20 cellular contexts compared by ENCODE assay signal in genomic region chr2:86673011-86673410, GRCh38.
"Had no signal": no experiment of that assay in that cellular context is flagged by ENCODE, and none has a peak within 500 bp of the region (broad histone marks: within the 10 kb centered on the region; RNA-seq: fewer than 3 reads in every experiment).

No MANE protein-coding gene starts in this region.

- H3K4me1 Mint-ChIP-seq: immature natural killer cell had no signal

- H3K36me3 ChIP-seq: esophagus muscularis mucosa, gastroesophageal sphincter, heart left ventricle, lower lobe of right lung had no signal

- H3K4me1 ChIP-seq: gastroesophageal sphincter had no signal

- H3K4me3 Mint-ChIP-seq: immature natural killer cell, mesothelial cell of epicardium had no signal

- H3K27ac ChIP-seq: coronary artery, esophagus muscularis mucosa, foreskin keratinocyte, gastroesophageal sphincter, lower lobe of right lung had no signal

- H3K27me3 ChIP-seq: dorsolateral prefrontal cortex, esophagus muscularis mucosa, foreskin keratinocyte, gastroesophageal sphincter, heart left ventricle had no signal

- H3K27ac Mint-ChIP-seq: immature natural killer cell, mesothelial cell of epicardium had no signal

- H3K4me3 ChIP-seq: coronary artery, dorsolateral prefrontal cortex, esophagus muscularis mucosa, gastroesophageal sphincter, heart left ventricle, lower lobe of right lung had no signal

- H3K9me3 ChIP-seq: esophagus muscularis mucosa, gastroesophageal sphincter, lower lobe of right lung had no signal

- ATAC-seq: foreskin keratinocyte, gastroesophageal sphincter, heart left ventricle, left colon, left lobe of liver, left ventricle myocardium superior, lower lobe of right lung had no signal

- DNase-seq: dermis blood vessel endothelial cell; dorsolateral prefrontal cortex; effector CD4-positive, alpha-beta T cell; effector memory CD4-positive, alpha-beta T cell; foreskin keratinocyte; heart left ventricle; hippocampal formation; immature natural killer cell; islet precursor cell; kidney; kidney glomerular epithelial cell; left colon; left ventricle myocardium superior; lower lobe of right lung; mesenchymal stem cell had no signal

- H3K36me3 Mint-ChIP-seq: immature natural killer cell had no signal
